8 cellular contexts compared by ENCODE assay signal in genomic region chr12:51951843-51952722, GRCh38. TPM values are rescaled to one million over a fixed set of nuclear protein-coding genes. Genes with fewer than 3 reads are reported as not detected.
DNase-seq lines count a peak whose midpoint lies in the region; ATAC-seq and TF ChIP-seq lines count a peak whose summit lies in the region.

No MANE protein-coding gene starts in this region.

- H3K9ac ChIP-seq in neural progenitor cell = peak overlapping the region; percentile 78

- H3K9me3 ChIP-seq in HAP-1 = no peaks in the 10 kb centered on the region
- no peaks in the 10 kb centered on the region for H3K9me3 ChIP-seq in neural progenitor cell (ENCODE audit: low read depth)

- H3K36me3 ChIP-seq in HAP-1 (replicated peaks) = 0 out of 2 replicates have a peak, but pooled peaks cover 4% of the 10 kb centered on the region
- no peaks in the 10 kb centered on the region for H3K36me3 ChIP-seq in neural progenitor cell

- peak overlapping the region; percentile 91 for H3K4me2 ChIP-seq in neural progenitor cell

- ATAC-seq in activated B cell treated with CpG ODN at 0.5 μM for 24 hours (ENCODE audit: low read depth) (peak; percentile 5), GM19467 (IDR thresholded peaks at IDR 0.05; ENCODE audit: unreplicated experiment) (no peak), GM18517 (IDR thresholded peaks at IDR 0.05; ENCODE audit: unreplicated experiment) (no peak), GM19328 (IDR thresholded peaks at IDR 0.05; ENCODE audit: unreplicated experiment) (no peak)

- H3K27me3 Mint-ChIP-seq in activated B cell treated with CpG ODN at 0.5 μM for 24 hours (peaks cover 12% of the 10 kb centered on the region), neural progenitor cell (ENCODE audit: insufficient read depth, low read depth) (peaks cover 27% of the 10 kb centered on the region)

- H3K4me1 ChIP-seq in HAP-1 (peaks cover 17% of the 10 kb centered on the region), neural progenitor cell (peaks cover 7% of the 10 kb centered on the region)

- CTCF ChIA-PET in activated B cell treated with CpG ODN at 0.5 μM for 24 hours (lab: Charles Lee) = no interaction called here

- TF ChIP-seq CTCF in C4-2B (conservative IDR thresholded peaks at IDR 0.05) (no peak), activated B cell treated with CpG ODN at 0.5 μM for 24 hours (IDR thresholded peaks at IDR 0.05) (no peak), fibroblast of mammary gland (conservative IDR thresholded peaks at IDR 0.05; ENCODE audit: control insufficient read depth, insufficient read depth, low read depth, low read length) (no peak), neural progenitor cell (IDR thresholded peaks at IDR 0.05) (no peak)

- peaks cover 53% of the 10 kb centered on the region for H3K79me2 ChIP-seq in neural progenitor cell (ENCODE audit: low read depth)

- H4K20me1 ChIP-seq in neural progenitor cell (ENCODE audit: low read depth) = peaks cover 46% of the 10 kb centered on the region

- H3K27me3 ChIP-seq in HAP-1 (ENCODE audit: low read depth) = peaks cover 12% of the 10 kb centered on the region
- peaks cover 42% of the 10 kb centered on the region for H3K27me3 ChIP-seq in neural progenitor cell

- H3K9me3 Mint-ChIP-seq in activated B cell treated with CpG ODN at 0.5 μM for 24 hours = no peaks in the 10 kb centered on the region
- no peaks in the 10 kb centered on the region for H3K9me3 Mint-ChIP-seq in neural progenitor cell

- intact Hi-C loops in activated B cell treated with CpG ODN at 0.5 μM for 24 hours (cut with micrococcal nuclease) = loop anchor here (1.0 kb wide), 2 partner anchors 19 to 28 kb away; no protein-coding TSS in a partner anchor

- H3K4me1 Mint-ChIP-seq in activated B cell treated with CpG ODN at 0.5 μM for 24 hours (peaks cover 18% of the 10 kb centered on the region), neural progenitor cell (peaks cover 38% of the 10 kb centered on the region)

- H2AFZ ChIP-seq in neural progenitor cell (replicated peaks) = peak overlapping the region; percentile 54

- H3K36me3 Mint-ChIP-seq in activated B cell treated with CpG ODN at 0.5 μM for 24 hours (ENCODE audit: low read depth) (no peaks in the 10 kb centered on the region), neural progenitor cell (no peaks in the 10 kb centered on the region)

- H3K27ac ChIP-seq in C4-2B (peak overlapping the region; percentile 92), neural progenitor cell (no peak overlapping the region)

- DNase-seq in HAP-1 (ENCODE audit: low spot score in 2 of 2) (peak in 1 of 2 experiments; percentile 44), activated B cell treated with CpG ODN at 0.5 μM for 24 hours (no peak), fibroblast of mammary gland (ENCODE audit: low read depth) (no peak), neural progenitor cell (ENCODE audit: low spot score) (peak; percentile 75)

- peak overlapping the region; percentile 72 for H3K4me3 Mint-ChIP-seq in activated B cell treated with CpG ODN at 0.5 μM for 24 hours
- H3K4me3 Mint-ChIP-seq in neural progenitor cell = peak overlapping the region; percentile 93

- H3F3A ChIP-seq in neural progenitor cell (ENCODE audit: low read depth) = no peaks in the 10 kb centered on the region

- H3K4me3 ChIP-seq in HAP-1 = peak overlapping the region; percentile 81
- peak overlapping the region; percentile 87 for H3K4me3 ChIP-seq in fibroblast of mammary gland (ENCODE audit: control insufficient read depth, low read depth, low read length)
- peak overlapping the region; percentile 66 for H3K4me3 ChIP-seq in neural progenitor cell

- H3K27ac Mint-ChIP-seq in activated B cell treated with CpG ODN at 0.5 μM for 24 hours (peak overlapping the region; percentile 27), neural progenitor cell (no peak overlapping the region)

- in situ Hi-C loops in HAP-1 (cut with MboI; ENCODE audit: low sequenced_read_pairs) = no loop called here

- POLR2A ChIA-PET in activated B cell treated with CpG ODN at 0.5 μM for 24 hours (lab: Charles Lee) = interaction anchor here (0.6 to 1.4 kb wide), 5 partner anchors 12 to 1057 kb away, joined by 3 to 10 read pairs (median 3); no protein-coding TSS in a partner anchor

RNA-seq across cellular contexts. Expression of gene ACVR1B, which starts 0.6 kb away (rescaled TPM):
- total RNA-seq in activated B cell treated with CpG ODN at 0.5 μM for 24 hours (7.8 and 10.0 TPM in 2 replicates), neural progenitor cell (ENCODE audit: low replicate concordance) (13.8 and 18.9 TPM in 2 replicates)

RNA-seq across cellular contexts. Expression of gene ACVRL1, which starts 44.8 kb away (rescaled TPM):
- not detected in 2 replicates for total RNA-seq in activated B cell treated with CpG ODN at 0.5 μM for 24 hours
- total RNA-seq in neural progenitor cell (ENCODE audit: low replicate concordance) = 0.22 and 2.0 TPM in 2 replicates

RNA-seq across cellular contexts. Expression of gene TAMALIN, which starts 54.7 kb away (rescaled TPM):
- total RNA-seq in activated B cell treated with CpG ODN at 0.5 μM for 24 hours = 47.6 and 52.8 TPM in 2 replicates
- 1.1 and 7.4 TPM in 2 replicates for total RNA-seq in neural progenitor cell (ENCODE audit: low replicate concordance)
